In genomic region chr15:25863067-25863967, GRCh38 we compare ENCODE assay signal across 9 cellular contexts. TPM values are rescaled to one million over a fixed set of nuclear protein-coding genes. Genes with fewer than 3 reads are reported as not detected.
A peak's percentile ranks its signal among the peaks of the same experiment; 100 is the strongest.
DNase-seq lines count a peak whose midpoint lies in the region; ATAC-seq, FAIRE-seq and TF ChIP-seq lines count a peak whose summit lies in the region.
"Had no signal": no experiment of that assay in that cellular context is flagged by ENCODE, and none has a peak within 500 bp of the region (broad histone marks: within the 10 kb centered on the region; RNA-seq: fewer than 3 reads in every experiment).

Gene ATP10A (minus strand): TSS chr15:25863327. CDS start chr15:25863096, 231 bp downstream.

- no peak for ATAC-seq in GM19467 (IDR thresholded peaks at IDR 0.05; ENCODE audit: unreplicated experiment)
- ATAC-seq: K562 had no signal

- H3F3A ChIP-seq in GM23248 (ENCODE audit: insufficient read depth), result peaks cover 6% of the 10 kb centered on the region; the same call in 1 of the 2 replicates

- H2BK12ac ChIP-seq in H1 (ENCODE audit: low read depth, low read length), result peak within 1 kb of the TSS; percentile 60; the same call in 1 of the 2 replicates

- H3K36me3 ChIP-seq in GM23248 (ENCODE audit: low read depth), result no peaks in the 10 kb centered on the region
- no peaks in the 10 kb centered on the region for H3K36me3 ChIP-seq in H1 (ENCODE audit: control insufficient read depth in 2 of 4, insufficient read depth in 4 of 4, low read length in 3 of 4)
- H3K36me3 ChIP-seq in mucosa of rectum (ENCODE audit: control insufficient read depth in 2 of 2, insufficient read depth in 2 of 2, low read length in 2 of 2), result no peaks in the 10 kb centered on the region

- peaks cover 26% of the 10 kb centered on the region for H3K4me1 ChIP-seq in GM23248 (ENCODE audit: insufficient read depth)
- H3K4me1 ChIP-seq in H1 (replicated peaks in 1 of 4; ENCODE audit: control insufficient read depth in 3 of 4, insufficient read depth in 4 of 4, low read length in 3 of 4), result peaks cover 0 to 13% (median 8%) of the 10 kb centered on the region in 4 experiments; a peak in 6 of 7 replicates
- peaks cover 3 to 7% of the 10 kb centered on the region in 2 donors for H3K4me1 ChIP-seq in mucosa of rectum (ENCODE audit: control insufficient read depth in 2 of 2, insufficient read depth in 2 of 2, low read length in 2 of 2)

- 0 out of 2 replicates have a peak within 1 kb of the TSS, but pooled peaks have one; percentile 18 for H2BK20ac ChIP-seq in H1 (ENCODE audit: low read length)

- no peak within 1 kb of the TSS for H4K5ac ChIP-seq in H1 (ENCODE audit: insufficient read length, low read depth, low read length)

- H3K23me2 ChIP-seq in H1 (ENCODE audit: low read depth, low read length), result peaks cover 12% of the 10 kb centered on the region; the same call in 1 of the 2 replicates

- peak within 1 kb of the TSS; percentile 95 for H3K9ac ChIP-seq in GM23248
- H3K9ac ChIP-seq in H1 (replicated peaks in 1 of 4; ENCODE audit: extremely low read depth in 1 of 4, low read depth in 3 of 4, low read length in 3 of 4), result peak within 1 kb of the TSS in 2 of 4 experiments; percentile 20 to 23; a peak in 2 of 7 replicates
- peak within 1 kb of the TSS; percentile 56 to 66 for H3K9ac ChIP-seq in mucosa of rectum (ENCODE audit: low read depth in 1 of 2, low read length in 2 of 2)

- peak within 1 kb of the TSS; percentile 73 for H2AFZ ChIP-seq in GM23248
- H2AFZ ChIP-seq in H1 (ENCODE audit: low read length), result peak within 1 kb of the TSS; percentile 75

- H3K9me3 ChIP-seq in GM23248 (ENCODE audit: low read depth) (no peaks in the 10 kb centered on the region), H1 (ENCODE audit: insufficient read depth in 2 of 2, low read depth in 1 of 2, low read length in 1 of 2) (no peaks in the 10 kb centered on the region), mucosa of rectum (ENCODE audit: control insufficient read depth in 2 of 2, low read length in 2 of 2) (no peaks in the 10 kb centered on the region)

- peak within 1 kb of the TSS; percentile 19; the same call in 1 of the 2 replicates for H4K8ac ChIP-seq in H1 (ENCODE audit: extremely low read depth, insufficient read depth, low read length)

- in situ Hi-C loops in GM23248 (cut with MboI) (no loop called here), GM13976 (cut with MboI; ENCODE audit: low sequenced_read_pairs, unreplicated experiment) (no loop called here)

- no peak within 1 kb of the TSS for H3K4ac ChIP-seq in H1 (replicated peaks; ENCODE audit: insufficient read length, low read depth, low read length)

- H3K27me3 ChIP-seq in GM23248 (replicated peaks; ENCODE audit: insufficient read depth) (no peaks in the 10 kb centered on the region), H1 (replicated peaks in 1 of 4; ENCODE audit: control insufficient read depth in 3 of 4, extremely low read depth in 1 of 4, insufficient read depth in 3 of 4, low read length in 3 of 4) (peaks cover 7 to 46% (median 37%) of the 10 kb centered on the region in 4 experiments), mucosa of rectum (ENCODE audit: control insufficient read depth in 2 of 2, insufficient read depth in 2 of 2, low read length in 2 of 2) (no peaks in the 10 kb centered on the region)

- H4K91ac ChIP-seq in H1 (replicated peaks; ENCODE audit: insufficient read length, low read length), result peak within 1 kb of the TSS; percentile 19

- H3K9me2 ChIP-seq in GM23248 (ENCODE audit: insufficient read depth), result no peaks in the 10 kb centered on the region

- H3K4me3 ChIP-seq in GM23248 (peak within 1 kb of the TSS; percentile 96), H1 (ENCODE audit: extremely low read depth in 1 of 4, insufficient read depth in 2 of 4, low read depth in 3 of 4, low read length in 4 of 4) (peak within 1 kb of the TSS; percentile 38 to 70 (median 63)), mucosa of rectum (ENCODE audit: low read length in 2 of 2) (peak within 1 kb of the TSS; percentile 65 to 72)
- H3K4me3 ChIP-seq: K562 had no signal

- H2BK120ac ChIP-seq in H1 (replicated peaks; ENCODE audit: low read depth, low read length), result no peak within 1 kb of the TSS

- no peaks in the 10 kb centered on the region for H3K79me1 ChIP-seq in H1 (ENCODE audit: low read depth, low read length)

- H3K27ac ChIP-seq in GM23248 (peak within 1 kb of the TSS; percentile 87), H1 (ENCODE audit: low read depth, low read length) (no peak within 1 kb of the TSS), mucosa of rectum (ENCODE audit: low read depth in 2 of 2, low read length in 2 of 2) (peak within 1 kb of the TSS; percentile 62 to 75), temporal lobe (ENCODE audit: low read depth, low read length) (peak within 1 kb of the TSS; percentile 4)

- no peak within 1 kb of the TSS for H3K23ac ChIP-seq in H1 (ENCODE audit: insufficient read length)

- DNase-seq in GM23248 (peak; percentile 85), H1 (ENCODE audit: low read depth in 1 of 2, low spot score in 2 of 2) (peak in 1 of 2 experiments; percentile 73), SKM-1 treated with dmso at 0.1 percent for 144 hours (lab: John Stamatoyannopoulos, UW; ENCODE audit: unreplicated experiment) (no peak), GM13976 (ENCODE audit: low spot score) (no peak)
- peak; percentile 68 for DNase-seq in activated CD4-positive, alpha-beta T cell treated with anti-CD3 and anti-CD28 coated beads for 48 hours

- no peak within 1 kb of the TSS for H3K14ac ChIP-seq in H1 (ENCODE audit: insufficient read length)

- FAIRE-seq in H1 (lab: Jason Lieb, UNC), result no peak
- FAIRE-seq: K562 had no signal

- H3K79me2 ChIP-seq in GM23248 (ENCODE audit: insufficient read depth) (peaks cover 58% of the 10 kb centered on the region), H1 (ENCODE audit: control insufficient read depth in 1 of 2, insufficient read depth in 2 of 2, low read length in 2 of 2) (no peaks in the 10 kb centered on the region)

- TF ChIP-seq CTCF in H1 (IDR thresholded peaks at IDR 0.05; ENCODE audit: control extremely low read depth in 1 of 3, insufficient read depth in 1 of 3, low read depth in 1 of 3, low read length in 3 of 3), result no peak
- TF ChIP-seq CTCF in GM13976 (IDR thresholded peaks at IDR 0.05; ENCODE audit: borderline replicate concordance, control extremely low read depth, extremely low read depth, insufficient read depth, missing control alignments), result no peak

- WGBS in GM23248 (ENCODE audit: low coverage in 1 of 2, low lambda C conversion rate in 2 of 2, missing lambda C conversion rate in 2 of 2), 2 experiments, result 1 to 2% methylated on average over 46 to 89 of the region's 93 CpGs
- 2% methylated on average over 45 of the region's 93 CpGs; no CpG with 5 or more reads in 1 of the 2 experiments for WGBS in H1 (ENCODE audit: extremely low coverage in 1 of 2, insufficient coverage in 1 of 2, insufficient read length in 1 of 2, insufficient replicate concordance in 2 of 2, low coverage in 1 of 2, low lambda C conversion rate in 2 of 2, missing lambda C conversion rate in 1 of 2), 2 experiments

- H2AK5ac ChIP-seq in H1 (ENCODE audit: low read depth, low read length), result no peak within 1 kb of the TSS

- H2BK5ac ChIP-seq in H1 (ENCODE audit: low read depth, low read length), result no peak within 1 kb of the TSS; the same call in 1 of the 2 replicates

- TF ChIP-seq EP300 in H1 (IDR thresholded peaks at IDR 0.05; ENCODE audit: borderline replicate concordance in 1 of 2, low read depth in 2 of 2, low read length in 2 of 2), result no peak

- H3K4me2 ChIP-seq in GM23248 (ENCODE audit: unreplicated experiment), result peak within 1 kb of the TSS; percentile 97
- peak within 1 kb of the TSS; percentile 79 to 82 for H3K4me2 ChIP-seq in H1 (ENCODE audit: insufficient read depth in 1 of 2, low read depth in 2 of 2, low read length in 2 of 2)

- no peak for TF ChIP-seq POLR2A in H1 (IDR thresholded peaks at IDR 0.05; ENCODE audit: control extremely low read depth in 1 of 2, low read depth in 2 of 2, low read length in 2 of 2)

- TF ChIP-seq RAD21 in H1 (IDR thresholded peaks at IDR 0.05 in 1 of 2, conservative IDR thresholded peaks at IDR 0.05 in 1 of 2; ENCODE audit: low read depth in 2 of 2, low read length in 2 of 2), result no peak

- H3K56ac ChIP-seq in H1 (replicated peaks; ENCODE audit: insufficient read length, low read depth, low read length), result no peak within 1 kb of the TSS

- CTCF ChIA-PET in H1 (lab: Charles Lee; ENCODE audit: partially characterized antibody), result interaction anchor here (0.5 kb wide), 1 partner anchor 72 kb away, joined by 3 read pairs; no protein-coding TSS in a partner anchor

- H3K18ac ChIP-seq in H1 (ENCODE audit: extremely low read depth, low read length), result no peak within 1 kb of the TSS; the same call in 1 of the 2 replicates

- POLR2A ChIA-PET in H1 (lab: Charles Lee; ENCODE audit: partially characterized antibody), result interaction anchor here (1.3 kb wide), 1 partner anchor 9 kb away, joined by 3 read pairs; no protein-coding TSS in a partner anchor

- H4K20me1 ChIP-seq in GM23248 (ENCODE audit: insufficient read depth), result no peaks in the 10 kb centered on the region
- no peaks in the 10 kb centered on the region for H4K20me1 ChIP-seq in H1 (replicated peaks in 1 of 2; ENCODE audit: control insufficient read depth in 1 of 2, insufficient read depth in 2 of 2, low read length in 2 of 2)

- no peak within 1 kb of the TSS; the same call in 1 of the 2 replicates for H2BK15ac ChIP-seq in H1 (ENCODE audit: low read length)

TF ChIP-seq in H1, 55 proteins besides CTCF, POLR2A, EP300 and RAD21 (continues in another document):
- TF ChIP-seq TBP (IDR thresholded peaks at IDR 0.05; ENCODE audit: low read depth, low read length) (peak; percentile 9; the same call in 1 of the 2 replicates), GTF2F1 (IDR thresholded peaks at IDR 0.05; ENCODE audit: borderline replicate concordance, low read depth, low read length) (no peak), JUN (IDR thresholded peaks at IDR 0.05; ENCODE audit: low read depth, low read length) (no peak), CHD2 (IDR thresholded peaks at IDR 0.05; ENCODE audit: low read length) (no peak), CEBPB (IDR thresholded peaks at IDR 0.05; ENCODE audit: low read depth, low read length) (no peak)

RNA-seq across cellular contexts. Expression of gene ATP10A, which starts in this region (rescaled TPM):
- 64.1 and 73.1 TPM in 2 replicates for total RNA-seq in GM23248 (2014; rRNA removed; shearing (Covaris generic))
- polyA plus RNA-seq in GM23248 (2016; fragmentation: Nextera tagmentation; extraction: Ambion mirVana) (20.4 and 22.2 TPM in 2 replicates), H1 (2011; rRNA removed) (1.4 and 2.0 TPM in 2 replicates)
- total RNA-seq in H1 (2021; fragmentation: NEBNext Ultra II Directional; extraction: Animal tissue kit (Norgen Biotek cat#: 25700)), result 2.8 and 3.4 TPM in 2 replicates
- polyA plus RNA-seq in H1 (2011; cell fraction: cytosol; rRNA removed), result 1.5 TPM
- 2.8 TPM for polyA plus RNA-seq in H1 (2011; cell fraction: nucleus; rRNA removed)
- 2.0 to 2.7 TPM (median 2.5 TPM) in 4 replicates for polyA plus RNA-seq in H1 (2012, experiment 1 of 2)
- 1.3 TPM for polyA plus RNA-seq in H1 (2012, experiment 2 of 2)
- polyA plus RNA-seq in H1 (2013, experiment 1 of 2), result 1.7 TPM
- polyA plus RNA-seq in H1 (2013, experiment 2 of 2), result 1.8 TPM
- polyA minus RNA-seq in H1 (2011; rRNA and poly(A)+ RNA removed), result 4.0 and 4.1 TPM in 2 replicates
- polyA minus RNA-seq in H1 (2011; cell fraction: cytosol; rRNA and poly(A)+ RNA removed), result 2.3 TPM
- 3.2 TPM for polyA minus RNA-seq in H1 (2011; cell fraction: nucleus; rRNA and poly(A)+ RNA removed)
- 0.74 TPM for total RNA-seq in temporal lobe
- polyA plus RNA-seq: K562 had no signal

Comparison
In these comparisons a context has a peak if more than half of its experiments do, and no peak if none do; other contexts are left out.
1. RNA of gene ATP10A (total RNA-seq): 64.1 to 73.1 TPM in GM23248; 2.8 to 3.4 TPM in H1 and 0.74 TPM in temporal lobe (single experiment); every median in the first group is over 10 times any median in the second.
2. DNase-seq: peak in GM23248 (single experiment) and activated CD4-positive, alpha-beta T cell treated with anti-CD3 and anti-CD28 coated beads for 48 hours (single experiment); none in SKM-1 treated with dmso at 0.1 percent for 144 hours (single experiment) and GM13976 (single experiment).
3. Peak in every context shown above with its lines, with median percentiles within 50 percentile points of each other: H3K4me3 ChIP-seq.